ENCODE assay signal across 8 cellular contexts in genomic region chr1:156752843-156753486, GRCh38. TPM values are rescaled to one million over a fixed set of nuclear protein-coding genes. Genes with fewer than 3 reads are reported as not detected.
DNase-seq lines count a peak whose midpoint lies in the region; ATAC-seq and TF ChIP-seq lines count a peak whose summit lies in the region.

No MANE protein-coding gene starts in this region.

- H3K9me3 ChIP-seq in HCT116 (ENCODE audit: control insufficient read depth in 1 of 2, insufficient read depth in 1 of 2, low read depth in 1 of 2, low read length in 2 of 2) (no peaks in the 10 kb centered on the region), SU-DHL-6 (ENCODE audit: insufficient read depth, low read length) (no peaks in the 10 kb centered on the region), gastrocnemius medialis (no peaks in the 10 kb centered on the region)

- H2AFZ ChIP-seq in HCT116 (ENCODE audit: low read depth, low read length, poor library complexity, severe bottlenecking), result no peak overlapping the region
- H2AFZ ChIP-seq in SU-DHL-6 (ENCODE audit: low read depth, low read length, severe bottlenecking), result no peak overlapping the region

- TF ChIP-seq RAD21 in HCT116 (IDR thresholded peaks at IDR 0.05; ENCODE audit: low read depth), result no peak

- peaks cover 16 to 35% of the 10 kb centered on the region in 2 experiments for H3K4me1 ChIP-seq in HCT116 (ENCODE audit: control insufficient read depth in 1 of 2, insufficient read depth in 2 of 2, low read length in 2 of 2)
- peaks cover 39 to 48% of the 10 kb centered on the region in 2 donors for H3K4me1 ChIP-seq in gastrocnemius medialis

- H3K4me3 ChIP-seq in HCT116 (replicated peaks in 1 of 2; ENCODE audit: low read depth in 1 of 2, low read length in 2 of 2) (peak overlapping the region; percentile 67 to 97), SU-DHL-6 (ENCODE audit: insufficient read depth, low read length, poor library complexity, severe bottlenecking) (peak overlapping the region; percentile 79), fibroblast of the aortic adventitia (ENCODE audit: low read depth, low read length) (peak overlapping the region; percentile 93), gastrocnemius medialis (peak overlapping the region; percentile 86 to 100 (median 96))

- RAD21 ChIA-PET in HCT116 (lab: Charles Lee; ENCODE audit: low non-redundant PET in 1 of 2, low total read pairs in 2 of 2, uncharacterized antibody in 2 of 2, unreplicated experiment in 2 of 2), result no interaction called here

- intact Hi-C loops in HCT116 (cut with micrococcal nuclease), result loop anchor here (1.0 kb wide), 1 partner anchor 14 kb away; the partner anchor contains the start of gene PRCC
- intact Hi-C loops in gastrocnemius medialis (cut with DNase I; ENCODE audit: low total_unique reads), result no loop called here

- TF ChIP-seq CTCF in HCT116 (IDR thresholded peaks at IDR 0.05 in 2 of 3, conservative IDR thresholded peaks at IDR 0.05 in 1 of 3; ENCODE audit: borderline replicate concordance in 1 of 3, insufficient read depth in 1 of 3, low read depth in 2 of 3, low read length in 2 of 3) (no peak), SU-DHL-6 (IDR thresholded peaks at IDR 0.05; ENCODE audit: insufficient read depth, low read length, poor library complexity, severe bottlenecking) (no peak), fibroblast of the aortic adventitia (IDR thresholded peaks at IDR 0.05; ENCODE audit: insufficient read depth, low read length) (no peak), gastrocnemius medialis (IDR thresholded peaks at IDR 0.05 in 4 of 5, conservative IDR thresholded peaks at IDR 0.05 in 1 of 5) (no peak)

- POLR2A ChIA-PET in HCT116 (lab: Charles Lee), result interaction anchor here (0.6 to 1.9 kb wide), 2 partner anchors 12 to 14 kb away, joined by 3 to 9 read pairs; partner anchors contain the start of genes MRPL24 and PRCC

- H3K9ac ChIP-seq in HCT116 (ENCODE audit: low read length) (peak overlapping the region; percentile 94), SU-DHL-6 (ENCODE audit: low read length) (peak overlapping the region; percentile 86)

- CTCF ChIA-PET in HCT116 (lab: Charles Lee), result interaction anchor here (1.5 kb wide), 1 partner anchor 27 kb away, joined by 10 read pairs; no protein-coding TSS in a partner anchor

- in situ Hi-C loops in gastrocnemius medialis (cut with MboI; ENCODE audit: low sequenced_read_pairs in 4 of 4), result no loop called here

- H4K20me1 ChIP-seq in HCT116 (ENCODE audit: insufficient read depth) (no peaks in the 10 kb centered on the region), SU-DHL-6 (ENCODE audit: low read depth, low read length) (no peaks in the 10 kb centered on the region)

- H3K27ac ChIP-seq in HCT116 (ENCODE audit: low read depth, low read length), result peak overlapping the region; percentile 99; the same call in 1 of the 2 replicates
- H3K27ac ChIP-seq in SU-DHL-6 (ENCODE audit: low read depth, low read length), result peak overlapping the region; percentile 70
- H3K27ac ChIP-seq in gastrocnemius medialis, result peak overlapping the region; percentile 94 to 100 (median 100)

- H3K9me2 ChIP-seq in HCT116 (ENCODE audit: insufficient read depth) (no peaks in the 10 kb centered on the region), SU-DHL-6 (replicated peaks; ENCODE audit: insufficient read depth, low read length) (no peaks in the 10 kb centered on the region)

- TSS peak; percentile 44 for BruUV-seq in HCT116 (replicated peaks; lab: Mats Ljungman, UMichigan)

- TF ChIP-seq POLR2A in HCT116 (IDR thresholded peaks at IDR 0.05; ENCODE audit: borderline replicate concordance, extremely low read depth, insufficient read depth, insufficient read length) (no peak), gastrocnemius medialis (IDR thresholded peaks at IDR 0.05) (no peak)

- H3K79me2 ChIP-seq in HCT116 (ENCODE audit: insufficient read depth, low read length) (peaks cover 56% of the 10 kb centered on the region), SU-DHL-6 (ENCODE audit: insufficient read depth, low read length) (peaks cover 41% of the 10 kb centered on the region)

- H3K36me3 ChIP-seq in HCT116 (ENCODE audit: control insufficient read depth in 1 of 2, insufficient read depth in 2 of 2, low read length in 2 of 2), result no peaks in the 10 kb centered on the region; a peak in 1 of 4 replicates
- no peaks in the 10 kb centered on the region for H3K36me3 ChIP-seq in SU-DHL-6 (ENCODE audit: low read length)
- no peaks in the 10 kb centered on the region for H3K36me3 ChIP-seq in gastrocnemius medialis

- H3F3A ChIP-seq in SU-DHL-6 (ENCODE audit: insufficient read depth), result peaks cover 26% of the 10 kb centered on the region

- no peaks in the 10 kb centered on the region for H3K27me3 ChIP-seq in HCT116 (ENCODE audit: insufficient read depth, low read length)
- H3K27me3 ChIP-seq in SU-DHL-6 (ENCODE audit: low read length), result no peaks in the 10 kb centered on the region
- no peaks in the 10 kb centered on the region for H3K27me3 ChIP-seq in gastrocnemius medialis

- no peak for DNase-seq in HCT116 (ENCODE audit: low read depth, low spot score)
- peak; percentile 29 for DNase-seq in fibroblast of the aortic adventitia (ENCODE audit: low read depth)
- no peak for DNase-seq in gastrocnemius medialis
- DNase-seq in NCI-H1105 (lab: John Stamatoyannopoulos, UW), result no peak
- no peak for DNase-seq in NCI-H1694 (lab: John Stamatoyannopoulos, UW)
- no peak for DNase-seq in KG1 (lab: John Stamatoyannopoulos, UW)

- no peak for ATAC-seq in HCT116
- no peak for ATAC-seq in gastrocnemius medialis
- no peak for ATAC-seq in GM19467 (IDR thresholded peaks at IDR 0.05; ENCODE audit: unreplicated experiment)

- H3K4me2 ChIP-seq in HCT116 (ENCODE audit: low read length) (peak overlapping the region; percentile 97), SU-DHL-6 (ENCODE audit: low read depth, low read length, poor library complexity, severe bottlenecking) (peak overlapping the region; percentile 84)

TF ChIP-seq in HCT116, 20 proteins besides CTCF, POLR2A, EP300 and RAD21 (continues in another document):
- no peak for TF ChIP-seq EZH2 (IDR thresholded peaks at IDR 0.05)
- no peak for TF ChIP-seq ELF1 (IDR thresholded peaks at IDR 0.05; ENCODE audit: borderline replicate concordance, low read depth)
- TF ChIP-seq POLR2AphosphoS5 (IDR thresholded peaks at IDR 0.05; ENCODE audit: low read depth, low read length), result no peak
- TF ChIP-seq EZH2phosphoT487 (IDR thresholded peaks at IDR 0.05; ENCODE audit: borderline replicate concordance), result no peak
- no peak for TF ChIP-seq CEBPB (IDR thresholded peaks at IDR 0.05; ENCODE audit: low read depth)
- no peak for TF ChIP-seq SRF (IDR thresholded peaks at IDR 0.05; ENCODE audit: low read depth)
- TF ChIP-seq ZFX (IDR thresholded peaks at IDR 0.05), result no peak
- TF ChIP-seq, protein P1, sequence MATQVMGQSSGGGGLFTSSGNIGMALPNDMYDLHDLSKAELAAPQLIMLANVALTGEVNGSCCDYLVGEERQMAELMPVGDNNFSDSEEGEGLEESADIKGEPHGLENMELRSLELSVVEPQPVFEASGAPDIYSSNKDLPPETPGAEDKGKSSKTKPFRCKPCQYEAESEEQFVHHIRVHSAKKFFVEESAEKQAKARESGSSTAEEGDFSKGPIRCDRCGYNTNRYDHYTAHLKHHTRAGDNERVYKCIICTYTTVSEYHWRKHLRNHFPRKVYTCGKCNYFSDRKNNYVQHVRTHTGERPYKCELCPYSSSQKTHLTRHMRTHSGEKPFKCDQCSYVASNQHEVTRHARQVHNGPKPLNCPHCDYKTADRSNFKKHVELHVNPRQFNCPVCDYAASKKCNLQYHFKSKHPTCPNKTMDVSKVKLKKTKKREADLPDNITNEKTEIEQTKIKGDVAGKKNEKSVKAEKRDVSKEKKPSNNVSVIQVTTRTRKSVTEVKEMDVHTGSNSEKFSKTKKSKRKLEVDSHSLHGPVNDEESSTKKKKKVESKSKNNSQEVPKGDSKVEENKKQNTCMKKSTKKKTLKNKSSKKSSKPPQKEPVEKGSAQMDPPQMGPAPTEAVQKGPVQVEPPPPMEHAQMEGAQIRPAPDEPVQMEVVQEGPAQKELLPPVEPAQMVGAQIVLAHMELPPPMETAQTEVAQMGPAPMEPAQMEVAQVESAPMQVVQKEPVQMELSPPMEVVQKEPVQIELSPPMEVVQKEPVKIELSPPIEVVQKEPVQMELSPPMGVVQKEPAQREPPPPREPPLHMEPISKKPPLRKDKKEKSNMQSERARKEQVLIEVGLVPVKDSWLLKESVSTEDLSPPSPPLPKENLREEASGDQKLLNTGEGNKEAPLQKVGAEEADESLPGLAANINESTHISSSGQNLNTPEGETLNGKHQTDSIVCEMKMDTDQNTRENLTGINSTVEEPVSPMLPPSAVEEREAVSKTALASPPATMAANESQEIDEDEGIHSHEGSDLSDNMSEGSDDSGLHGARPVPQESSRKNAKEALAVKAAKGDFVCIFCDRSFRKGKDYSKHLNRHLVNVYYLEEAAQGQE (IDR thresholded peaks at IDR 0.05; ENCODE audit: low read depth), result no peak
- no peak for TF ChIP-seq YY1 (IDR thresholded peaks at IDR 0.05; ENCODE audit: extremely low read depth, insufficient replicate concordance, low read depth, low read length)
- no peak for TF ChIP-seq FOSL1 (IDR thresholded peaks at IDR 0.05; ENCODE audit: low read depth)
- TF ChIP-seq SP1 (IDR thresholded peaks at IDR 0.05; ENCODE audit: low read depth), result no peak
- TF ChIP-seq, protein P2, sequence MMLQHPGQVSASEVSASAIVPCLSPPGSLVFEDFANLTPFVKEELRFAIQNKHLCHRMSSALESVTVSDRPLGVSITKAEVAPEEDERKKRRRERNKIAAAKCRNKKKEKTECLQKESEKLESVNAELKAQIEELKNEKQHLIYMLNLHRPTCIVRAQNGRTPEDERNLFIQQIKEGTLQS (IDR thresholded peaks at IDR 0.05), result no peak

RNA-seq across cellular contexts. Expression of gene HDGF, which starts 1.5 kb away (rescaled TPM):
- 304 TPM for total RNA-seq in HCT116 (2021; ENCODE audit: unreplicated experiment)
- 151 and 187 TPM in 2 replicates for polyA plus RNA-seq in HCT116 (2012)
- 146 and 299 TPM in 2 replicates for total RNA-seq in fibroblast of the aortic adventitia (ENCODE audit: low replicate concordance)
- 100 to 1,000 TPM; 154 to 281 (median 240) TPM for total RNA-seq in gastrocnemius medialis

RNA-seq across cellular contexts. Expression of gene MRPL24, which starts 12.1 kb away (rescaled TPM):
- total RNA-seq in HCT116 (2021; ENCODE audit: unreplicated experiment) (111 TPM), fibroblast of the aortic adventitia (ENCODE audit: low replicate concordance) (19.0 and 42.8 TPM in 2 replicates), gastrocnemius medialis (100 to 1,000 TPM in 3 of 4 donors, 10 to 100 TPM in 1; 54.9 to 121 (median 102) TPM)
- 106 and 142 TPM in 2 replicates for polyA plus RNA-seq in HCT116 (2012)

RNA-seq across cellular contexts. Expression of gene PRCC, which starts 14.4 kb away (rescaled TPM):
- total RNA-seq in HCT116 (2021; ENCODE audit: unreplicated experiment), result 78.1 TPM
- polyA plus RNA-seq in HCT116 (2012), result 46.0 and 53.9 TPM in 2 replicates
- 28.3 and 33.8 TPM in 2 replicates for total RNA-seq in fibroblast of the aortic adventitia (ENCODE audit: low replicate concordance)
- 10 to 100 TPM; 42.8 to 62.3 (median 46.5) TPM for total RNA-seq in gastrocnemius medialis

RNA-seq across cellular contexts. Expression of gene ISG20L2, which starts 24.4 kb away (rescaled TPM):
- total RNA-seq in HCT116 (2021; ENCODE audit: unreplicated experiment) (41.7 TPM), fibroblast of the aortic adventitia (ENCODE audit: low replicate concordance) (9.9 and 27.4 TPM in 2 replicates), gastrocnemius medialis (10 to 100 TPM in 3 of 4 donors, 1 to 10 TPM in 1; 9.5 to 16.4 (median 15.1) TPM)
- 19.9 and 23.3 TPM in 2 replicates for polyA plus RNA-seq in HCT116 (2012)

RNA-seq across cellular contexts. Expression of gene METTL25B, which starts 24.7 kb away (rescaled TPM):
- total RNA-seq in HCT116 (2021; ENCODE audit: unreplicated experiment) (36.5 TPM), fibroblast of the aortic adventitia (ENCODE audit: low replicate concordance) (4.1 and 10.9 TPM in 2 replicates), gastrocnemius medialis (10 to 100 TPM; 12.9 to 28.0 (median 17.6) TPM)
- polyA plus RNA-seq in HCT116 (2012), result 32.6 and 39.7 TPM in 2 replicates
